14 cellular contexts compared by ENCODE assay signal in the genomic region with DNA sequence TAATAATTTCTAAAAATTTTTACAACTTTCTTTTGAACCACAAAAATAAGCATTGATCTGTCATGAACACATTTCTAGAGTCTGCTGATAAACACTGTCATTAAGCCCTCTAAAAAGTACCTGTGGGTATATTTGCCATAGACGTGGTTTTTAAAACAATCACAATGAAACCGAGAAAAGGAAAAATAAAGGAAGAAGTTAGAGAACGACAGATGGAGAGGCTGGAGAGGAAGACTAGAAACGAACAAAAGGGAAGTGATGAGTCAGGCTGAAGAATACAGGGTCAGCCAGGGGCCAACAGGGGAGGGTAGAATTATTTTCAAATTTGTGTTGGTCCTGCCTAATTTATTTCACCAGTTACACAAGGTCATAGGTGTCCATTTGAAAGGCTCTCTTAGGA.
DNase-seq lines count a peak whose midpoint lies in the region; ATAC-seq and TF ChIP-seq lines count a peak whose summit lies in the region.
"Had no signal": no experiment of that assay in that cellular context is flagged by ENCODE, and none has a peak within 500 bp of the region (broad histone marks: within the 10 kb centered on the region; RNA-seq: fewer than 3 reads in every experiment).

No MANE protein-coding gene starts in this region.

- peaks cover 21% of the 10 kb centered on the region for H3K4me1 Mint-ChIP-seq in activated naive CD8-positive, alpha-beta T cell treated with anti-CD3 and anti-CD28 coated beads, Interleukin-2, amount 50 U/mL, for 24 hours
- peaks cover 7% of the 10 kb centered on the region for H3K4me1 Mint-ChIP-seq in activated naive CD8-positive, alpha-beta T cell treated with anti-CD3 and anti-CD28 coated beads for 36 hours

- H3K27ac Mint-ChIP-seq in activated naive CD8-positive, alpha-beta T cell treated with anti-CD3 and anti-CD28 coated beads, Interleukin-2, amount 50 U/mL, for 24 hours: no peak overlapping the region
- no peak overlapping the region for H3K27ac Mint-ChIP-seq in activated naive CD8-positive, alpha-beta T cell treated with anti-CD3 and anti-CD28 coated beads for 36 hours
- H3K27ac Mint-ChIP-seq: T-cell had no signal

- H3K27ac ChIP-seq in gastrocnemius medialis: no peak overlapping the region
- H3K27ac ChIP-seq: neutrophil, stomach had no signal

- no peaks in the 10 kb centered on the region for H3K36me3 Mint-ChIP-seq in activated naive CD8-positive, alpha-beta T cell treated with anti-CD3 and anti-CD28 coated beads, Interleukin-2, amount 50 U/mL, for 24 hours (ENCODE audit: low read depth)
- no peaks in the 10 kb centered on the region for H3K36me3 Mint-ChIP-seq in activated naive CD8-positive, alpha-beta T cell treated with anti-CD3 and anti-CD28 coated beads for 36 hours
- H3K36me3 Mint-ChIP-seq: T-cell had no signal

- intact Hi-C loops in gastrocnemius medialis (cut with DNase I; ENCODE audit: low total_unique reads): no loop called here

- no peaks in the 10 kb centered on the region for H3K36me3 ChIP-seq in gastrocnemius medialis
- H3K36me3 ChIP-seq: neutrophil, stomach had no signal

- ATAC-seq in activated naive CD8-positive, alpha-beta T cell treated with anti-CD3 and anti-CD28 coated beads, Interleukin-2, amount 50 U/mL, for 24 hours: peak; percentile 36
- ATAC-seq in GM19035 (IDR thresholded peaks at IDR 0.05; ENCODE audit: unreplicated experiment): no peak
- ATAC-seq in gastrocnemius medialis: no peak
- no peak for ATAC-seq in GM18520 (IDR thresholded peaks at IDR 0.05; ENCODE audit: unreplicated experiment)
- ATAC-seq: esophagus mucosa, T-cell had no signal

- no peak for DNase-seq in activated naive CD8-positive, alpha-beta T cell treated with anti-CD3 and anti-CD28 coated beads, Interleukin-2, amount 50 U/mL, for 24 hours
- no peak for DNase-seq in activated naive CD8-positive, alpha-beta T cell treated with anti-CD3 and anti-CD28 coated beads for 36 hours
- DNase-seq in NCI-H69 (lab: John Stamatoyannopoulos, UW) (peak; percentile 53), astrocyte of the hippocampus (ENCODE audit: low read depth, low spot score) (peak; percentile 45), gastrocnemius medialis (no peak), T-helper 9 cell (no peak)
- DNase-seq: activated T-cell treated with anti-CD3 and anti-CD28 coated beads, Interleukin-2, amount 50 U/mL, for 1 hour; EL; stomach; T-cell had no signal

- in situ Hi-C loops in gastrocnemius medialis (cut with MboI; ENCODE audit: low sequenced_read_pairs in 4 of 4): no loop called here

- TF ChIP-seq CTCF in gastrocnemius medialis (IDR thresholded peaks at IDR 0.05 in 4 of 5, conservative IDR thresholded peaks at IDR 0.05 in 1 of 5): no peak

- H3K4me1 ChIP-seq in gastrocnemius medialis: no peaks in the 10 kb centered on the region
- H3K4me1 ChIP-seq: stomach had no signal

- no peaks in the 10 kb centered on the region for H3K9me3 ChIP-seq in gastrocnemius medialis
- H3K9me3 ChIP-seq: neutrophil, stomach had no signal

- H3K9me3 Mint-ChIP-seq in activated naive CD8-positive, alpha-beta T cell treated with anti-CD3 and anti-CD28 coated beads, Interleukin-2, amount 50 U/mL, for 24 hours: no peaks in the 10 kb centered on the region
- H3K9me3 Mint-ChIP-seq in activated naive CD8-positive, alpha-beta T cell treated with anti-CD3 and anti-CD28 coated beads for 36 hours: no peaks in the 10 kb centered on the region
- H3K9me3 Mint-ChIP-seq: T-cell had no signal

- TF ChIP-seq POLR2A in gastrocnemius medialis (IDR thresholded peaks at IDR 0.05): no peak

- H3K4me3 Mint-ChIP-seq in activated naive CD8-positive, alpha-beta T cell treated with anti-CD3 and anti-CD28 coated beads, Interleukin-2, amount 50 U/mL, for 24 hours: no peak overlapping the region
- H3K4me3 Mint-ChIP-seq in activated naive CD8-positive, alpha-beta T cell treated with anti-CD3 and anti-CD28 coated beads for 36 hours: no peak overlapping the region
- H3K4me3 Mint-ChIP-seq: T-cell had no signal

- no peaks in the 10 kb centered on the region for H3K27me3 ChIP-seq in gastrocnemius medialis
- H3K27me3 ChIP-seq: neutrophil, stomach had no signal

- H3K4me3 ChIP-seq in gastrocnemius medialis: no peak overlapping the region
- H3K4me3 ChIP-seq: stomach had no signal

- peaks cover 2% of the 10 kb centered on the region for H3K27me3 Mint-ChIP-seq in activated naive CD8-positive, alpha-beta T cell treated with anti-CD3 and anti-CD28 coated beads, Interleukin-2, amount 50 U/mL, for 24 hours
- H3K27me3 Mint-ChIP-seq in activated naive CD8-positive, alpha-beta T cell treated with anti-CD3 and anti-CD28 coated beads for 36 hours: peaks cover 17% of the 10 kb centered on the region

Comparison
In these comparisons a context has a peak if more than half of its experiments do, and no peak if none do; other contexts are left out.
1. DNase-seq: peak in NCI-H69 (single experiment) and astrocyte of the hippocampus (single experiment); none in activated naive CD8-positive, alpha-beta T cell treated with anti-CD3 and anti-CD28 coated beads, Interleukin-2, amount 50 U/mL, for 24 hours (single experiment), activated naive CD8-positive, alpha-beta T cell treated with anti-CD3 and anti-CD28 coated beads for 36 hours (single experiment), gastrocnemius medialis (0 of 2) and T-helper 9 cell (single experiment).